In genomic region chr1:37318490-37318889, GRCh38 we compare ENCODE assay signal across 21 cellular contexts.
DNase-seq lines count a peak whose midpoint lies in the region; ATAC-seq, FAIRE-seq and TF ChIP-seq lines count a peak whose summit lies in the region.
"Had no signal": no experiment of that assay in that cellular context is flagged by ENCODE, and none has a peak within 500 bp of the region (broad histone marks: within the 10 kb centered on the region; RNA-seq: fewer than 3 reads in every experiment).

No MANE protein-coding gene starts in this region.

- H2AFZ ChIP-seq in GM23338: peak overlapping the region; percentile 94

- no peak overlapping the region for H3K4me3 Mint-ChIP-seq in GM23338
- peak overlapping the region in 5 of 8 donors; percentile 11 to 52 (median 39) for H3K4me3 Mint-ChIP-seq in naive B cell
- no peak overlapping the region for H3K4me3 Mint-ChIP-seq in activated naive CD4-positive, alpha-beta T cell treated with anti-CD3 and anti-CD28 coated beads for 36 hours

- H3K36me3 Mint-ChIP-seq in GM23338 (ENCODE audit: low read depth) (no peaks in the 10 kb centered on the region), naive B cell (no peaks in the 10 kb centered on the region)
- H3K36me3 Mint-ChIP-seq in activated naive CD4-positive, alpha-beta T cell treated with anti-CD3 and anti-CD28 coated beads for 36 hours (ENCODE audit: low read depth): no peaks in the 10 kb centered on the region

- H3K27me3 ChIP-seq in GM23338 (ENCODE audit: insufficient read depth): peaks cover 8% of the 10 kb centered on the region
- H3K27me3 ChIP-seq in dorsolateral prefrontal cortex: peaks cover 0 to 23% (median 5%) of the 10 kb centered on the region in 45 donors
- peaks cover 0 to 79% (median 36%) of the 10 kb centered on the region in 7 donors for H3K27me3 ChIP-seq in spleen (replicated peaks in 1 of 7)

- peaks cover 57% of the 10 kb centered on the region for H3K4me1 Mint-ChIP-seq in GM23338
- H3K4me1 Mint-ChIP-seq in naive B cell: peaks cover 12 to 19% (median 14%) of the 10 kb centered on the region in 3 donors
- H3K4me1 Mint-ChIP-seq in activated naive CD4-positive, alpha-beta T cell treated with anti-CD3 and anti-CD28 coated beads for 36 hours (ENCODE audit: low read depth): peaks cover 6% of the 10 kb centered on the region

- intact Hi-C loops in dorsolateral prefrontal cortex (cut with DNase I) (loop anchor here in 1 of 2 donors (5.0 kb wide), 1 partner anchor 81 kb away; no protein-coding TSS in a partner anchor), spleen (cut with DNase I; ENCODE audit: low total_unique reads) (no loop called here)
- intact Hi-C loops in activated naive CD4-positive, alpha-beta T cell treated with anti-CD3 and anti-CD28 coated beads for 36 hours (cut with micrococcal nuclease): no loop called here

- CTCF ChIA-PET in activated naive CD4-positive, alpha-beta T cell treated with anti-CD3 and anti-CD28 coated beads for 36 hours (lab: Charles Lee): no interaction called here

- peaks cover 0 to 2% (median 0%) of the 10 kb centered on the region in 8 donors for H3K9me3 ChIP-seq in spleen
- H3K9me3 ChIP-seq: SJCRH30 had no signal

- ATAC-seq in GM23338 (no peak), naive B cell (ENCODE audit: low read depth in 2 of 2) (no peak), HG02973 (IDR thresholded peaks at IDR 0.05; ENCODE audit: unreplicated experiment) (no peak)

- no peaks in the 10 kb centered on the region for H4K20me1 ChIP-seq in GM23338 (replicated peaks; ENCODE audit: insufficient read depth)

- H3K79me2 ChIP-seq in GM23338 (replicated peaks; ENCODE audit: insufficient read depth): no peaks in the 10 kb centered on the region

- H3K4me1 ChIP-seq in GM23338 (ENCODE audit: insufficient read depth) (peaks cover 35% of the 10 kb centered on the region), spleen (peaks cover 0 to 9% (median 4%) of the 10 kb centered on the region in 6 donors)
- H3K4me1 ChIP-seq: SJCRH30 had no signal

- peaks cover 15% of the 10 kb centered on the region for H3K27me3 Mint-ChIP-seq in GM23338 (ENCODE audit: insufficient read depth, low read depth, poor library complexity)
- H3K27me3 Mint-ChIP-seq in naive B cell: peaks cover 59 to 78% (median 66%) of the 10 kb centered on the region in 3 donors
- H3K27me3 Mint-ChIP-seq in activated naive CD4-positive, alpha-beta T cell treated with anti-CD3 and anti-CD28 coated beads for 36 hours (ENCODE audit: low read depth): peaks cover 49% of the 10 kb centered on the region

- peaks cover 8% of the 10 kb centered on the region; the same call in 1 of the 2 replicates for H3K9me2 ChIP-seq in GM23338 (ENCODE audit: insufficient read depth)

- WGBS in spleen, 5 donors: 12 to 28% (median 16%) methylated on average over 20 of the region's 20 CpGs

- TF ChIP-seq CTCF in GM23338 (conservative IDR thresholded peaks at IDR 0.05; ENCODE audit: low read depth in 2 of 2) (no peak), dorsolateral prefrontal cortex (IDR thresholded peaks at IDR 0.05 in 54 of 56, conservative IDR thresholded peaks at IDR 0.05 in 2 of 56; ENCODE audit: low read depth in 1 of 56, partially characterized antibody in 56 of 56) (no peak), spleen (IDR thresholded peaks at IDR 0.05 in 8 of 11, conservative IDR thresholded peaks at IDR 0.05 in 3 of 11) (no peak)

- H3F3A ChIP-seq in GM23338 (replicated peaks; ENCODE audit: low read depth): no peaks in the 10 kb centered on the region

- H3K27ac ChIP-seq in GM23338 (ENCODE audit: low read depth): no peak overlapping the region
- no peak overlapping the region for H3K27ac ChIP-seq in dorsolateral prefrontal cortex
- no peak overlapping the region for H3K27ac ChIP-seq in spleen
- H3K27ac ChIP-seq: SJCRH30 had no signal

- FAIRE-seq in HTR-8/SVneo (lab: Jason Lieb, UNC): no peak
- FAIRE-seq: D721Med, RCC 7860 had no signal

- TF ChIP-seq POLR2A in spleen (IDR thresholded peaks at IDR 0.05): no peak

- H3K9me3 Mint-ChIP-seq in GM23338 (no peaks in the 10 kb centered on the region), naive B cell (no peaks in the 10 kb centered on the region)
- H3K9me3 Mint-ChIP-seq in activated naive CD4-positive, alpha-beta T cell treated with anti-CD3 and anti-CD28 coated beads for 36 hours: no peaks in the 10 kb centered on the region

- DNase-seq in GM23338 (ENCODE audit: low spot score) (no peak), dorsolateral prefrontal cortex (peak in 1 of 10 donors; percentile 9), naive B cell (no peak), spleen (peak; percentile 60), NCI-H748 (lab: John Stamatoyannopoulos, UW; ENCODE audit: unreplicated experiment) (no peak), HTR-8/SVneo (ENCODE audit: insufficient read length, low spot score) (no peak)
- no peak for DNase-seq in activated naive CD4-positive, alpha-beta T cell treated with anti-CD3 and anti-CD28 coated beads for 36 hours
- DNase-seq: DMS53, EL, GF-D8, KG1, NCI-H146, NCI-H2081, NCI-H2171, NCI-H446, NCI-H526, OCI-M1 had no signal

- H3K4me3 ChIP-seq in GM23338: no peak overlapping the region
- H3K4me3 ChIP-seq in dorsolateral prefrontal cortex: peak overlapping the region in 35 of 59 donors; percentile 2 to 54 (median 32)
- peak overlapping the region in 1 of 8 donors; percentile 32 for H3K4me3 ChIP-seq in spleen
- H3K4me3 ChIP-seq: SJCRH30 had no signal

- H3K27ac Mint-ChIP-seq in GM23338: peak overlapping the region; percentile 61; the same call in 1 of the 2 replicates
- peak overlapping the region in 3 of 6 donors; percentile 17 to 72 (median 29) for H3K27ac Mint-ChIP-seq in naive B cell
- no peak overlapping the region for H3K27ac Mint-ChIP-seq in activated naive CD4-positive, alpha-beta T cell treated with anti-CD3 and anti-CD28 coated beads for 36 hours

- H3K36me3 ChIP-seq in GM23338 (ENCODE audit: insufficient read depth) (no peaks in the 10 kb centered on the region), spleen (no peaks in the 10 kb centered on the region)
- H3K36me3 ChIP-seq: SJCRH30 had no signal

- 0 out of 2 replicates have a peak overlapping the region, but pooled peaks have one; percentile 35 for H3K4me2 ChIP-seq in GM23338

TF ChIP-seq in GM23338, 12 proteins besides CTCF, POLR2A, EP300 and RAD21:
- TF ChIP-seq REST (IDR thresholded peaks at IDR 0.05; ENCODE audit: unreplicated experiment): no peak

Comparison
In these comparisons a context has a peak if more than half of its experiments do, and no peak if none do; other contexts are left out.
1. H3K4me3 Mint-ChIP-seq: peak in naive B cell (5 of 8); none in GM23338 (single experiment) and activated naive CD4-positive, alpha-beta T cell treated with anti-CD3 and anti-CD28 coated beads for 36 hours (single experiment).